In genomic region chr12:78239566-78239965, GRCh38 we compare ENCODE assay signal across 22 cellular contexts.
"Had no signal": no experiment of that assay in that cellular context is flagged by ENCODE, and none has a peak within 500 bp of the region (broad histone marks: within the 10 kb centered on the region; RNA-seq: fewer than 3 reads in every experiment).

No MANE protein-coding gene starts in this region.

- DNase-seq: dorsolateral prefrontal cortex; effector CD4-positive, alpha-beta T cell; kidney; naive B cell; right lobe of liver; stimulated activated CD4-positive, alpha-beta T cell treated with anti-CD3 and anti-CD28 coated beads, Interleukin-12 subunit alpha, Interleukin-12 subunit beta, amount 100 ng/mL, for 4 hours; stimulated activated CD4-positive, alpha-beta T cell treated with anti-CD3 and anti-CD28 coated beads, Interleukin-1b, Interleukin-23, amount 100 ng/mL, for 48 hours; stimulated activated CD4-positive, alpha-beta T cell treated with anti-CD3 and anti-CD28 coated beads, Interleukin-4, amount 100 ng/mL, for 1 hour; stimulated activated CD8-positive, alpha-beta memory T cell treated with anti-CD3 and anti-CD28 coated beads, Interleukin-4, amount 100 ng/mL, for 48 hours; stimulated activated naive CD4-positive, alpha-beta T cell; stimulated activated naive CD8-positive, alpha-beta T cell treated with anti-CD3 and anti-CD28 coated beads, Interleukin-15, amount 100 ng/mL, for 72 hours; transverse colon had no signal

- H3K9me3 ChIP-seq: neutrophil, right lobe of liver, suprapubic skin, transverse colon, vagina had no signal

- H3K79me2 ChIP-seq: parathyroid adenoma had no signal

- H3K27ac ChIP-seq: dorsolateral prefrontal cortex, epithelial cell of prostate, neutrophil, parathyroid adenoma, right lobe of liver, suprapubic skin, transverse colon, vagina had no signal

- ATAC-seq: esophagus mucosa; left lobe of liver; natural killer cell treated with Interleukin-12 subunit alpha and Interleukin-12 subunit beta and Interleukin-15 and Interleukin-18, amount 100 ng/mL, for 72 hours; right lobe of liver; stimulated activated naive CD8-positive, alpha-beta T cell treated with anti-CD3 and anti-CD28 coated beads, Interleukin-15, amount 100 ng/mL, for 72 hours had no signal

- H3K4me3 ChIP-seq: dorsolateral prefrontal cortex, lung, right lobe of liver, smooth muscle cell, suprapubic skin, transverse colon, vagina had no signal

- H3K4me2 ChIP-seq: smooth muscle cell had no signal

- H3K9ac ChIP-seq: parathyroid adenoma had no signal

- H3K27me3 ChIP-seq: dorsolateral prefrontal cortex, neutrophil, right lobe of liver, suprapubic skin, transverse colon, vagina had no signal

- H2AFZ ChIP-seq: parathyroid adenoma had no signal

- H3K4me1 ChIP-seq: parathyroid adenoma, right lobe of liver, suprapubic skin, transverse colon, vagina had no signal

- H3K36me3 ChIP-seq: neutrophil, right lobe of liver, suprapubic skin, transverse colon, vagina had no signal
